ENCODE assay signal across 16 cellular contexts in genomic region chr2:239405071-239405470, GRCh38. TPM values are rescaled to one million over a fixed set of nuclear protein-coding genes. Genes with fewer than 3 reads are reported as not detected.
DNase-seq lines count a peak whose midpoint lies in the region; ATAC-seq and TF ChIP-seq lines count a peak whose summit lies in the region.
"Had no signal": no experiment of that assay in that cellular context is flagged by ENCODE, and none has a peak within 500 bp of the region (broad histone marks: within the 10 kb centered on the region; RNA-seq: fewer than 3 reads in every experiment).

No MANE protein-coding gene starts in this region.

- H3K36me3 Mint-ChIP-seq in osteocyte (ENCODE audit: unreplicated experiment): no peaks in the 10 kb centered on the region

- peaks cover 7% of the 10 kb centered on the region for H3K4me1 Mint-ChIP-seq in osteocyte (ENCODE audit: unreplicated experiment)

- no peak for TF ChIP-seq CTCF in osteocyte (IDR thresholded peaks at IDR 0.05)

- ATAC-seq in left cardiac atrium: no peak
- ATAC-seq in HG02981 (IDR thresholded peaks at IDR 0.05; ENCODE audit: unreplicated experiment): no peak
- ATAC-seq: CD8-positive, alpha-beta T cell had no signal

- DNase-seq in cardiac septum (ENCODE audit: low spot score): peak; percentile 22
- DNase-seq in left cardiac atrium: no peak
- peak; percentile 34 for DNase-seq in ecto neural progenitor cell (ENCODE audit: low spot score)
- peak; percentile 36 for DNase-seq in osteocyte (ENCODE audit: extremely low spot score, unreplicated experiment)
- DNase-seq in activated CD4-positive, alpha-beta T cell treated with anti-CD3 and anti-CD28 coated beads for 1 hour: no peak
- no peak for DNase-seq in C1 segment of cervical spinal cord (lab: John Stamatoyannopoulos, UW)
- DNase-seq: 8988T; ACHN; BE2C; Caco-2; Calu3; CD4-positive, alpha-beta T cell; CD8-positive, alpha-beta T cell; DMS79 treated with DMSO at 0.1 percent for 48 hours; GF-D8 had no signal

- H3K27ac Mint-ChIP-seq in osteocyte (ENCODE audit: unreplicated experiment): no peak overlapping the region
- H3K27ac Mint-ChIP-seq: CD8-positive, alpha-beta T cell had no signal

- H3K27me3 Mint-ChIP-seq in osteocyte (ENCODE audit: unreplicated experiment): no peaks in the 10 kb centered on the region
- H3K27me3 Mint-ChIP-seq: CD4-positive, alpha-beta T cell had no signal

- H3K9me3 Mint-ChIP-seq in osteocyte (ENCODE audit: unreplicated experiment): no peaks in the 10 kb centered on the region
- H3K9me3 Mint-ChIP-seq: CD4-positive, alpha-beta T cell; CD8-positive, alpha-beta T cell had no signal

- no peak overlapping the region for H3K4me3 Mint-ChIP-seq in osteocyte (ENCODE audit: unreplicated experiment)
- H3K4me3 Mint-ChIP-seq: CD8-positive, alpha-beta T cell had no signal

- intact Hi-C loops in cardiac septum (cut with DNase I): no loop called here
- intact Hi-C loops in left cardiac atrium (cut with DNase I): no loop called here

RNA-seq across cellular contexts. Expression of gene HDAC4, which starts 4.3 kb away (rescaled TPM):
- total RNA-seq in cardiac septum (34.4 TPM), left cardiac atrium (10 to 100 TPM; 25.6 to 31.2 TPM), osteocyte (30.3 and 32.2 TPM in 2 replicates)

Comparison
In these comparisons a context has a peak if more than half of its experiments do, and no peak if none do; other contexts are left out.
1. DNase-seq: peak in cardiac septum (single experiment), ecto neural progenitor cell (single experiment) and osteocyte (single experiment); none in left cardiac atrium (single experiment), activated CD4-positive, alpha-beta T cell treated with anti-CD3 and anti-CD28 coated beads for 1 hour (single experiment) and C1 segment of cervical spinal cord (0 of 14).